Comparison of ENCODE assay signal across 9 cellular contexts in the genomic region with DNA sequence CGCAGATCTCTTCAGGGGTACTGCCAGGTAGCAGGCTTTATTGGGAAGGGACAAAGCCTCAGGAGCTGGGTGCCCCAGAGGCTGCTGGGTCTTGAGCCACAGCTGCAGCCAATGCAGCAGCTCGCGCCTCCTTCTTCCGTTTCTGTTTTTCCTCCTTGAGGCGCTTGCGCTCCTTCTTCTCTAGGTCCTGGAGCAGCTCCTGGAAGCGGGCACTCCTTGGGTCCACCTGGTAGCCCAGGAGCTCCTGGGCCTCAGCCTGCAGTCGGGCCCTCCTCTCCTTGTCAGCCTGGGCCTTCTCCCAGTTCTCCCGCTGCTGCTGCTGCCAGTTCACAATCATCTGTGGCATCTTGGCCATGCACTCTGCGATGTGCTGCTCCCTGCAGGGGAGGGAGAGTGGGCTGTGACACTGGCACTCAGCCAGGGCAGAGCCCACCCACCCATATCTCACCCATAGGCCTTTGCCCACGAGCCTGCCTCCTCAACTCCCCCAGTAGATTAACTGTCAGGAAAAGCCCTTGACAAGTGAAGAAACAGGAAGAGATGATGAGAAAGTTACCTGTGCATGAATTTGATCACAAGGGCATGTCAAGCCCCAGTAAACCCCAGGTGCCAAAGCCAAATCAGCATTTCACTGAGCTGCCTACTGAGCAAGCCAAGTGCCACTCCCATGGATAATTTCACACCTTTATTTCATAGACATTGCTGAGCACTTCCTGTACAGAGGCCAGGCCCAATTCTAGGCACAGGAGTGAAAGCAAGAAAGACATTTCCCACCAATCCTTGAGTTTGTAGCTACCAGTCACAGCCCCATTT. TPM values are rescaled to one million over a fixed set of nuclear protein-coding genes. Genes with fewer than 3 reads are reported as not detected.
A peak's percentile ranks its signal among the peaks of the same experiment; 100 is the strongest.
DNase-seq lines count a peak whose midpoint lies in the region; ATAC-seq, FAIRE-seq and TF ChIP-seq lines count a peak whose summit lies in the region.
"Had no signal": no experiment of that assay in that cellular context is flagged by ENCODE, and none has a peak within 500 bp of the region (broad histone marks: within the 10 kb centered on the region; RNA-seq: fewer than 3 reads in every experiment).

No MANE protein-coding gene starts in this region.

- H3K27me3 Mint-ChIP-seq in CD4-positive, alpha-beta T cell: no peaks in the 10 kb centered on the region
- H3K27me3 Mint-ChIP-seq in neural progenitor cell (ENCODE audit: insufficient read depth, low read depth): peaks cover 8% of the 10 kb centered on the region

- H3K27ac ChIP-seq in CD4-positive, alpha-beta T cell (ENCODE audit: low read depth, low read length): no peak overlapping the region
- H3K27ac ChIP-seq in IMR-90 (ENCODE audit: insufficient read depth, low read length) (0 out of 2 replicates have a peak overlapping the region, but pooled peaks have one; percentile 87), GM12878 (ENCODE audit: control insufficient read depth, insufficient read depth) (no peak overlapping the region), neural progenitor cell (no peak overlapping the region)

- 87% methylated on average over 6 of the region's 11 CpGs; no CpG with 5 or more reads in 1 of the 2 experiments for WGBS in IMR-90 (ENCODE audit: extremely low coverage in 2 of 2, insufficient read length in 1 of 2), 2 experiments
- 68% methylated on average over 8 of the region's 11 CpGs for WGBS in GM12878 (ENCODE audit: insufficient coverage, insufficient replicate concordance, low lambda C conversion rate, missing lambda C conversion rate)

- H3K4me2 ChIP-seq in IMR-90 (ENCODE audit: low read depth, low read length) (no peak overlapping the region), GM12878 (ENCODE audit: control insufficient read depth, insufficient read depth) (peak overlapping the region; percentile 56; the same call in 1 of the 2 replicates), neural progenitor cell (no peak overlapping the region)

- H3K4me3 ChIP-seq in IMR-90 (ENCODE audit: insufficient read depth, low read depth, low read length): no peak overlapping the region
- H3K4me3 ChIP-seq in GM12878: no peak overlapping the region
- H3K4me3 ChIP-seq in neural progenitor cell: no peak overlapping the region

- peak overlapping the region; percentile 36 for H3K27ac Mint-ChIP-seq in CD4-positive, alpha-beta T cell
- no peak overlapping the region for H3K27ac Mint-ChIP-seq in neural progenitor cell

- in situ Hi-C loops in IMR-90 (cut with MboI; ENCODE audit: low sequenced_read_pairs): no loop called here
- in situ Hi-C loops in GM12878 (cut with MboI): no loop called here

- BruUV-seq in IMR-90 (replicated peaks; lab: Mats Ljungman, UMichigan) (no TSS peak), GM12878 (replicated peaks; lab: Mats Ljungman, UMichigan) (TSS peak; percentile 65)

- no peak for TF ChIP-seq CTCF in CD4-positive, alpha-beta T cell (IDR thresholded peaks at IDR 0.05)
- TF ChIP-seq CTCF in IMR-90 (conservative IDR thresholded peaks at IDR 0.05; ENCODE audit: low read depth, low read length): no peak
- no peak for TF ChIP-seq CTCF in GM12878 (IDR thresholded peaks at IDR 0.05 in 2 of 3, conservative IDR thresholded peaks at IDR 0.05 in 1 of 3; ENCODE audit: control insufficient read depth in 2 of 3, extremely low read depth in 1 of 3, insufficient read depth in 1 of 3, low read depth in 3 of 3, low read length in 3 of 3)
- TF ChIP-seq CTCF in neural progenitor cell (IDR thresholded peaks at IDR 0.05): no peak

- no peak for ATAC-seq in CD4-positive, alpha-beta T cell (ENCODE audit: poor library complexity)
- no peak for ATAC-seq in IMR-90 (ENCODE audit: low read depth)
- ATAC-seq in GM12878: no peak
- no peak for ATAC-seq in GM18867 (IDR thresholded peaks at IDR 0.05; ENCODE audit: unreplicated experiment)

- H3K9me1 ChIP-seq in IMR-90 (ENCODE audit: insufficient read depth, low read length): peaks cover 5% of the 10 kb centered on the region; the same call in 1 of the 2 replicates

- H4K5ac ChIP-seq in IMR-90 (ENCODE audit: low read depth, low read length): no peak overlapping the region

- 0 out of 2 replicates have a peak overlapping the region, but pooled peaks have one; percentile 71 for H3K23ac ChIP-seq in IMR-90 (ENCODE audit: low read depth, low read length)

- H3K4ac ChIP-seq in IMR-90 (ENCODE audit: low read depth, low read length): no peak overlapping the region

- TF ChIP-seq POLR2A in IMR-90 (IDR thresholded peaks at IDR 0.05; ENCODE audit: low read depth, low read length) (no peak), GM12878 (IDR thresholded peaks at IDR 0.05; ENCODE audit: low read depth, low read length) (peak; percentile 65)

- no peaks in the 10 kb centered on the region for H3K27me3 ChIP-seq in CD4-positive, alpha-beta T cell (ENCODE audit: control insufficient read depth, insufficient read depth, low read length)
- H3K27me3 ChIP-seq in IMR-90 (ENCODE audit: control insufficient read depth, insufficient read depth, low read length) (no peaks in the 10 kb centered on the region), GM12878 (replicated peaks in 1 of 2; ENCODE audit: control insufficient read depth in 2 of 2, insufficient read depth in 2 of 2, low read length in 1 of 2) (no peaks in the 10 kb centered on the region), neural progenitor cell (no peaks in the 10 kb centered on the region)

- no peak for DNase-seq in CD4-positive, alpha-beta T cell
- DNase-seq in IMR-90 (no peak), GM12878 (ENCODE audit: low read depth, low spot score) (no peak), neural progenitor cell (ENCODE audit: low spot score) (no peak), ecto neural progenitor cell (ENCODE audit: low spot score) (no peak), putamen (ENCODE audit: low spot score) (no peak), NCI-H748 (lab: John Stamatoyannopoulos, UW; ENCODE audit: unreplicated experiment) (no peak)
- DNase-seq: activated CD4-positive, alpha-beta T cell treated with anti-CD3 and anti-CD28 coated beads for 1 hour had no signal

- SMC1A ChIA-PET in GM12878 (lab: Charles Lee; ENCODE audit: uncharacterized antibody, unreplicated experiment): interaction anchor here (0.7 to 2.5 kb wide), 6 partner anchors 11 to 76 kb away, joined by 3 to 9 read pairs (median 4); partner anchors contain the start of gene CALR

- peaks cover 59% of the 10 kb centered on the region for H3F3A ChIP-seq in neural progenitor cell (ENCODE audit: low read depth)

- RAD21 ChIA-PET in GM12878 (lab: Charles Lee; ENCODE audit: unreplicated experiment): interaction anchor here (0.5 to 2.3 kb wide), 3 partner anchors 10 to 23 kb away, joined by 3 to 9 read pairs (median 7); no protein-coding TSS in a partner anchor

- H2BK15ac ChIP-seq in IMR-90 (ENCODE audit: low read depth, low read length): no peak overlapping the region

- H3K36me3 Mint-ChIP-seq in CD4-positive, alpha-beta T cell (ENCODE audit: low read depth): peaks cover 57% of the 10 kb centered on the region
- H3K36me3 Mint-ChIP-seq in neural progenitor cell: peaks cover 14% of the 10 kb centered on the region

- intact Hi-C loops in CD4-positive, alpha-beta T cell (cut with DNase I, micrococcal nuclease): no loop called here
- intact Hi-C loops in IMR-90 (cut with micrococcal nuclease) (no loop called here), GM12878 (cut with micrococcal nuclease; ENCODE audit: unreplicated experiment) (no loop called here)

- peaks cover 19 to 65% of the 10 kb centered on the region in 2 experiments for H3K79me1 ChIP-seq in IMR-90 (ENCODE audit: low read depth in 1 of 2, low read length in 2 of 2)

- H3K4me1 ChIP-seq in IMR-90 (ENCODE audit: control insufficient read depth, insufficient read depth, low read length): peaks cover 25% of the 10 kb centered on the region
- H3K4me1 ChIP-seq in GM12878 (ENCODE audit: control insufficient read depth, insufficient read depth, low read length): peaks cover 11% of the 10 kb centered on the region
- no peaks in the 10 kb centered on the region for H3K4me1 ChIP-seq in neural progenitor cell

- no peak overlapping the region for H2BK20ac ChIP-seq in IMR-90 (ENCODE audit: low read depth, low read length)

- peak overlapping the region; percentile 85 for H2BK5ac ChIP-seq in IMR-90 (ENCODE audit: low read depth, low read length, poor library complexity, severe bottlenecking)

- H3K56ac ChIP-seq in IMR-90 (ENCODE audit: extremely low read depth, insufficient read depth, low read length): no peak overlapping the region

- FAIRE-seq in GM12878 (lab: Jason Lieb, UNC): no peak

- H2AK9ac ChIP-seq in IMR-90 (replicated peaks; ENCODE audit: low read depth, low read length, poor library complexity): no peak overlapping the region

- H2AFZ ChIP-seq in IMR-90 (replicated peaks; ENCODE audit: low read length, poor library complexity) (no peak overlapping the region), GM12878 (ENCODE audit: control insufficient read depth, low read depth, low read length) (no peak overlapping the region), neural progenitor cell (replicated peaks) (no peak overlapping the region)

- H3K9me3 ChIP-seq in CD4-positive, alpha-beta T cell (ENCODE audit: control insufficient read depth, low read length): no peaks in the 10 kb centered on the region
- H3K9me3 ChIP-seq in IMR-90 (ENCODE audit: control insufficient read depth, insufficient read depth, low read length) (no peaks in the 10 kb centered on the region), GM12878 (replicated peaks; ENCODE audit: control insufficient read depth, insufficient read depth, low read length) (no peaks in the 10 kb centered on the region), neural progenitor cell (ENCODE audit: low read depth) (no peaks in the 10 kb centered on the region)

- no peaks in the 10 kb centered on the region for H3K9me3 Mint-ChIP-seq in CD4-positive, alpha-beta T cell
- H3K9me3 Mint-ChIP-seq in neural progenitor cell: no peaks in the 10 kb centered on the region

- H3K4me1 Mint-ChIP-seq in CD4-positive, alpha-beta T cell (ENCODE audit: low read depth): peaks cover 23% of the 10 kb centered on the region
- peaks cover 16% of the 10 kb centered on the region for H3K4me1 Mint-ChIP-seq in neural progenitor cell

- H2BK120ac ChIP-seq in IMR-90 (ENCODE audit: low read depth, low read length): no peak overlapping the region

- H4K8ac ChIP-seq in IMR-90 (ENCODE audit: low read depth in 2 of 2, low read length in 2 of 2): no peak overlapping the region

- TF ChIP-seq EP300 in GM12878 (IDR thresholded peaks at IDR 0.05; ENCODE audit: borderline replicate concordance in 1 of 2, control insufficient read depth in 1 of 2, low read depth in 2 of 2, low read length in 2 of 2): no peak

- H3K79me2 ChIP-seq in GM12878 (ENCODE audit: control insufficient read depth, insufficient read depth, low read length) (peaks cover 32% of the 10 kb centered on the region), neural progenitor cell (ENCODE audit: low read depth) (peaks cover 34% of the 10 kb centered on the region)

- POLR2A ChIA-PET in CD4-positive, alpha-beta T cell (lab: Charles Lee): interaction anchor here (0.9 to 2.4 kb wide), 5 partner anchors 11 to 150 kb away, joined by 4 to 9 read pairs (median 6); partner anchors contain the start of genes CALR, FARSA and GCDH
- POLR2A ChIA-PET in IMR-90 (lab: Charles Lee; ENCODE audit: unreplicated experiment) (interaction anchor here (0.6 kb wide), 1 partner anchor 794 kb away, joined by 3 read pairs; no protein-coding TSS in a partner anchor), GM12878 (lab: Charles Lee) (interaction anchor here (0.8 to 2.4 kb wide), 3 partner anchors 8 to 63 kb away, joined by 3 to 11 read pairs (median 3); partner anchors contain the start of genes CALR, GCDH and RAD23A)

- dilution Hi-C loops in IMR-90 (cut with HindIII; ENCODE audit: low sequenced_read_pairs, unreplicated experiment): no loop called here

- CTCF ChIA-PET in CD4-positive, alpha-beta T cell (lab: Charles Lee): interaction anchor here (0.6 to 5.5 kb wide), 2 partner anchors 11 to 1804 kb away, joined by 5 to 30 read pairs; no protein-coding TSS in a partner anchor
- CTCF ChIA-PET in IMR-90 (lab: Yijun Ruan, JAX) (interaction anchor here (1.2 to 3.2 kb wide), 2 partner anchors 11 to 107 kb away, joined by 4 to 18 read pairs; no protein-coding TSS in a partner anchor), GM12878 (lab: Yijun Ruan, JAX) (interaction anchor here (0.7 to 4.6 kb wide), 3 partner anchors 11 to 79 kb away, joined by 3 to 40 read pairs (median 3); no protein-coding TSS in a partner anchor)

- peak overlapping the region; percentile 7; the same call in 1 of the 2 replicates for H2AK5ac ChIP-seq in IMR-90 (ENCODE audit: low read depth, low read length)

- no peak overlapping the region; the same call in 1 of the 2 replicates for H4K91ac ChIP-seq in IMR-90 (ENCODE audit: insufficient read depth, low read depth, low read length)

- TF ChIP-seq RAD21 in IMR-90 (IDR thresholded peaks at IDR 0.05; ENCODE audit: low read length) (no peak), GM12878 (IDR thresholded peaks at IDR 0.05; ENCODE audit: insufficient read depth, low read depth, low read length) (no peak)

- H3K4me3 Mint-ChIP-seq in CD4-positive, alpha-beta T cell: peak overlapping the region; percentile 46
- H3K4me3 Mint-ChIP-seq in neural progenitor cell: peak overlapping the region; percentile 39

- H3K9ac ChIP-seq in IMR-90 (ENCODE audit: low read depth, low read length) (no peak overlapping the region), GM12878 (ENCODE audit: control insufficient read depth, insufficient read depth, low read length) (no peak overlapping the region), neural progenitor cell (no peak overlapping the region)

- no peak overlapping the region for H3K14ac ChIP-seq in IMR-90 (replicated peaks; ENCODE audit: low read depth, low read length)

- H4K20me1 ChIP-seq in IMR-90 (ENCODE audit: insufficient read depth, low read length) (peaks cover 25% of the 10 kb centered on the region; the same call in 1 of the 2 replicates), GM12878 (ENCODE audit: control insufficient read depth, insufficient read depth) (no peaks in the 10 kb centered on the region), neural progenitor cell (ENCODE audit: low read depth) (peaks cover 15% of the 10 kb centered on the region)

- H3K36me3 ChIP-seq in IMR-90 (ENCODE audit: control insufficient read depth, insufficient read depth, low read length): peaks cover 47% of the 10 kb centered on the region
- H3K36me3 ChIP-seq in GM12878 (ENCODE audit: control insufficient read depth in 2 of 2, insufficient read depth in 2 of 2, low read length in 1 of 2): peaks cover 14 to 17% of the 10 kb centered on the region in 2 experiments; a peak in 3 of 4 replicates
- H3K36me3 ChIP-seq in neural progenitor cell: no peaks in the 10 kb centered on the region

- H3K18ac ChIP-seq in IMR-90 (ENCODE audit: low read depth, low read length): no peak overlapping the region

RNA-seq across cellular contexts. Expression of gene GADD45GIP1, which starts 2.7 kb away (rescaled TPM):
- 10 to 100 TPM; 12.1 to 12.8 TPM for total RNA-seq in CD4-positive, alpha-beta T cell
- total RNA-seq in IMR-90 (2012; rRNA removed): 13.3 and 22.5 TPM in 2 replicates
- 42.4 and 64.7 TPM in 2 replicates for polyA plus RNA-seq in IMR-90 (2012; rRNA removed)
- 94.5 and 111 TPM in 2 replicates for polyA plus RNA-seq in IMR-90 (2012; cell fraction: cytosol; rRNA removed)
- polyA plus RNA-seq in IMR-90 (2012; cell fraction: nucleus; rRNA removed; ENCODE audit: low replicate concordance): 24.3 and 34.4 TPM in 2 replicates
- total RNA-seq in GM12878 (2013; cell fraction: nucleolus; rRNA removed): 4.0 and 4.6 TPM in 2 replicates
- 37.6 and 56.4 TPM in 2 replicates for total RNA-seq in GM12878 (2014; rRNA removed)
- total RNA-seq in GM12878 (2014; rRNA removed; fragmentation: Illumina TruSeq; extraction: Trizol): 17.6 and 19.2 TPM in 2 replicates
- total RNA-seq in GM12878 (2021): 35.0 and 35.4 TPM in 2 replicates
- polyA plus RNA-seq in GM12878 (2011; ENCODE audit: low read depth): 6.0 TPM
- 17.7 and 25.3 TPM in 2 replicates for polyA plus RNA-seq in GM12878 (2011; rRNA removed)
- 30.0 and 57.0 TPM in 2 replicates for polyA plus RNA-seq in GM12878 (2011; cell fraction: cytosol; rRNA removed)
- 19.1 and 26.2 TPM in 2 replicates for polyA plus RNA-seq in GM12878 (2011; cell fraction: nucleus; rRNA removed)
- polyA plus RNA-seq in GM12878 (2012): 22.5 and 26.2 TPM in 2 replicates
- polyA plus RNA-seq in GM12878 (2014; fragmentation: Illumina TruSeq; extraction: Trizol): 1.00 and 6.4 TPM in 2 replicates
- polyA plus RNA-seq in GM12878 (2014; fragmentation: Nextera tagmentation; extraction: Ambion mirVana): 10 to 100 TPM in 1 of 2 experiments, 1 to 10 TPM in 1; 5.1 to 13.4 TPM
- polyA plus RNA-seq in GM12878 (2014; rRNA removed): 58.1 and 68.0 TPM in 2 replicates
- 100 to 1,000 TPM; 124 to 136 TPM for polyA plus RNA-seq in GM12878 (2016; fragmentation: Nextera tagmentation; extraction: Ambion mirVana)
- 2.2 and 6.9 TPM in 2 replicates for polyA minus RNA-seq in GM12878 (2011; rRNA and poly(A)+ RNA removed)
- polyA minus RNA-seq in GM12878 (2011; cell fraction: cytosol; rRNA and poly(A)+ RNA removed): 6.0 and 7.7 TPM in 2 replicates
- polyA minus RNA-seq in GM12878 (2011; cell fraction: nucleus; rRNA and poly(A)+ RNA removed): 3.3 and 4.9 TPM in 2 replicates
- 17.1 and 42.2 TPM in 2 replicates for total RNA-seq in neural progenitor cell (ENCODE audit: low replicate concordance)

RNA-seq across cellular contexts. Expression of gene RAD23A, which starts 8.7 kb away (rescaled TPM):
- 10 to 100 TPM; 90.0 to 92.7 TPM for total RNA-seq in CD4-positive, alpha-beta T cell
- total RNA-seq in IMR-90 (2012; rRNA removed) (54.3 and 56.4 TPM in 2 replicates), GM12878 (2014; rRNA removed) (158 TPM in 2 replicates), GM12878 (2014; rRNA removed; fragmentation: Illumina TruSeq; extraction: Trizol) (84.3 and 95.4 TPM in 2 replicates), GM12878 (2021) (133 and 138 TPM in 2 replicates), neural progenitor cell (ENCODE audit: low replicate concordance) (37.7 and 54.9 TPM in 2 replicates)
- polyA plus RNA-seq in IMR-90 (2012; rRNA removed) (67.8 and 79.7 TPM in 2 replicates), GM12878 (2011; rRNA removed) (23.1 and 37.9 TPM in 2 replicates), GM12878 (2014; fragmentation: Illumina TruSeq; extraction: Trizol) (70.5 and 104 TPM in 2 replicates), GM12878 (2014; fragmentation: Nextera tagmentation; extraction: Ambion mirVana) (10 to 100 TPM in 1 of 2 experiments, 1 to 10 TPM in 1; 8.8 to 33.5 TPM), GM12878 (2014; rRNA removed) (135 and 153 TPM in 2 replicates), GM12878 (2016; fragmentation: Nextera tagmentation; extraction: Ambion mirVana) (100 to 1,000 TPM; 196 to 198 TPM)
- 95.6 and 109 TPM in 2 replicates for polyA plus RNA-seq in IMR-90 (2012; cell fraction: cytosol; rRNA removed)
- polyA plus RNA-seq in IMR-90 (2012; cell fraction: nucleus; rRNA removed; ENCODE audit: low replicate concordance): 105 and 168 TPM in 2 replicates
- 44.3 and 50.3 TPM in 2 replicates for total RNA-seq in GM12878 (2013; cell fraction: nucleolus; rRNA removed)
- polyA plus RNA-seq in GM12878 (2011; ENCODE audit: low read depth): 41.1 TPM
- 103 and 123 TPM in 2 replicates for polyA plus RNA-seq in GM12878 (2011; cell fraction: cytosol; rRNA removed)
- polyA plus RNA-seq in GM12878 (2011; cell fraction: nucleus; rRNA removed): 73.1 and 88.3 TPM in 2 replicates
- polyA plus RNA-seq in GM12878 (2012): 119 and 125 TPM in 2 replicates
- 38.4 and 68.4 TPM in 2 replicates for polyA minus RNA-seq in GM12878 (2011; rRNA and poly(A)+ RNA removed)
- 66.6 and 75.7 TPM in 2 replicates for polyA minus RNA-seq in GM12878 (2011; cell fraction: cytosol; rRNA and poly(A)+ RNA removed)
- polyA minus RNA-seq in GM12878 (2011; cell fraction: nucleus; rRNA and poly(A)+ RNA removed): 13.5 and 29.3 TPM in 2 replicates

RNA-seq across cellular contexts. Expression of gene DAND5, which starts 15.0 kb away (rescaled TPM):
- not detected for total RNA-seq in CD4-positive, alpha-beta T cell
- total RNA-seq in IMR-90 (2012; rRNA removed) (not detected in 2 replicates), GM12878 (2014; rRNA removed) (0.06 TPM in 1 of 2 replicates, not detected in the other), GM12878 (2014; rRNA removed; fragmentation: Illumina TruSeq; extraction: Trizol) (not detected in 2 replicates), GM12878 (2021) (0.11 and 0.15 TPM in 2 replicates), neural progenitor cell (ENCODE audit: low replicate concordance) (0.06 and 0.07 TPM in 2 replicates)
- polyA plus RNA-seq in IMR-90 (2012; rRNA removed) (0.03 TPM in 1 of 2 replicates, not detected in the other), GM12878 (2011; rRNA removed) (0.04 TPM in 1 of 2 replicates, not detected in the other), GM12878 (2014; fragmentation: Illumina TruSeq; extraction: Trizol) (0.10 TPM in 1 of 2 replicates, not detected in the other), GM12878 (2014; fragmentation: Nextera tagmentation; extraction: Ambion mirVana) (under 1 TPM in 1 of 2 experiments, not detected in 1; 0.15 TPM), GM12878 (2014; rRNA removed) (0.12 TPM in 1 of 2 replicates, not detected in the other), GM12878 (2016; fragmentation: Nextera tagmentation; extraction: Ambion mirVana) (under 1 TPM in 1 of 2 experiments, not detected in 1; 0.10 TPM)
- polyA plus RNA-seq in IMR-90 (2012; cell fraction: cytosol; rRNA removed): 0.03 TPM in 1 of 2 replicates, not detected in the other
- 0.07 TPM in 1 of 2 replicates, not detected in the other for polyA plus RNA-seq in IMR-90 (2012; cell fraction: nucleus; rRNA removed; ENCODE audit: low replicate concordance)
- 0.24 and 0.27 TPM in 2 replicates for total RNA-seq in GM12878 (2013; cell fraction: nucleolus; rRNA removed)
- polyA plus RNA-seq in GM12878 (2011; ENCODE audit: low read depth): not detected
- 0.03 and 0.07 TPM in 2 replicates for polyA plus RNA-seq in GM12878 (2011; cell fraction: cytosol; rRNA removed)
- 0.06 and 0.18 TPM in 2 replicates for polyA plus RNA-seq in GM12878 (2011; cell fraction: nucleus; rRNA removed)
- polyA plus RNA-seq in GM12878 (2012): 0.06 and 0.14 TPM in 2 replicates
- not detected in 2 replicates for polyA minus RNA-seq in GM12878 (2011; rRNA and poly(A)+ RNA removed)
- polyA minus RNA-seq in GM12878 (2011; cell fraction: cytosol; rRNA and poly(A)+ RNA removed): not detected in 2 replicates
- not detected in 2 replicates for polyA minus RNA-seq in GM12878 (2011; cell fraction: nucleus; rRNA and poly(A)+ RNA removed)

RNA-seq across cellular contexts. Expression of gene CALR, which starts 15.9 kb away (rescaled TPM):
- 100 to 1,000 TPM; 558 to 559 TPM for total RNA-seq in CD4-positive, alpha-beta T cell
- total RNA-seq in IMR-90 (2012; rRNA removed) (3,245 and 3,358 TPM in 2 replicates), GM12878 (2014; rRNA removed) (824 and 916 TPM in 2 replicates), GM12878 (2014; rRNA removed; fragmentation: Illumina TruSeq; extraction: Trizol) (719 and 809 TPM in 2 replicates), GM12878 (2021) (891 and 983 TPM in 2 replicates), neural progenitor cell (ENCODE audit: low replicate concordance) (437 and 569 TPM in 2 replicates)
- polyA plus RNA-seq in IMR-90 (2012; rRNA removed) (1,894 and 1,932 TPM in 2 replicates), GM12878 (2011; rRNA removed) (360 and 518 TPM in 2 replicates), GM12878 (2014; fragmentation: Illumina TruSeq; extraction: Trizol) (690 and 703 TPM in 2 replicates), GM12878 (2014; fragmentation: Nextera tagmentation; extraction: Ambion mirVana) (100 to 1,000 TPM; 202 to 216 TPM), GM12878 (2014; rRNA removed) (685 and 856 TPM in 2 replicates), GM12878 (2016; fragmentation: Nextera tagmentation; extraction: Ambion mirVana) (1,000 to 10,000 TPM; 1,394 to 1,451 TPM)
- polyA plus RNA-seq in IMR-90 (2012; cell fraction: cytosol; rRNA removed): 1,040 and 4,080 TPM in 2 replicates
- 541 and 964 TPM in 2 replicates for polyA plus RNA-seq in IMR-90 (2012; cell fraction: nucleus; rRNA removed; ENCODE audit: low replicate concordance)
- 351 and 375 TPM in 2 replicates for total RNA-seq in GM12878 (2013; cell fraction: nucleolus; rRNA removed)
- polyA plus RNA-seq in GM12878 (2011; ENCODE audit: low read depth): 350 TPM
- polyA plus RNA-seq in GM12878 (2011; cell fraction: cytosol; rRNA removed): 446 and 500 TPM in 2 replicates
- 301 and 348 TPM in 2 replicates for polyA plus RNA-seq in GM12878 (2011; cell fraction: nucleus; rRNA removed)
- polyA plus RNA-seq in GM12878 (2012): 611 and 859 TPM in 2 replicates
- polyA minus RNA-seq in GM12878 (2011; rRNA and poly(A)+ RNA removed): 519 and 607 TPM in 2 replicates
- 268 and 328 TPM in 2 replicates for polyA minus RNA-seq in GM12878 (2011; cell fraction: cytosol; rRNA and poly(A)+ RNA removed)
- polyA minus RNA-seq in GM12878 (2011; cell fraction: nucleus; rRNA and poly(A)+ RNA removed): 136 and 245 TPM in 2 replicates

RNA-seq across cellular contexts. Expression of gene FARSA, which starts 20.8 kb away (rescaled TPM):
- 10 to 100 TPM; 17.2 TPM for total RNA-seq in CD4-positive, alpha-beta T cell
- total RNA-seq in IMR-90 (2012; rRNA removed): 49.3 and 53.0 TPM in 2 replicates
- 75.9 and 80.9 TPM in 2 replicates for polyA plus RNA-seq in IMR-90 (2012; rRNA removed)
- 103 and 124 TPM in 2 replicates for polyA plus RNA-seq in IMR-90 (2012; cell fraction: cytosol; rRNA removed)
- 44.6 and 103 TPM in 2 replicates for polyA plus RNA-seq in IMR-90 (2012; cell fraction: nucleus; rRNA removed; ENCODE audit: low replicate concordance)
- 43.5 and 51.5 TPM in 2 replicates for total RNA-seq in GM12878 (2013; cell fraction: nucleolus; rRNA removed)
- total RNA-seq in GM12878 (2014; rRNA removed): 120 and 148 TPM in 2 replicates
- total RNA-seq in GM12878 (2014; rRNA removed; fragmentation: Illumina TruSeq; extraction: Trizol): 30.4 and 36.4 TPM in 2 replicates
- 126 and 141 TPM in 2 replicates for total RNA-seq in GM12878 (2021)
- polyA plus RNA-seq in GM12878 (2011; ENCODE audit: low read depth): 26.0 TPM
- 7.2 and 32.5 TPM in 2 replicates for polyA plus RNA-seq in GM12878 (2011; rRNA removed)
- 43.1 and 59.6 TPM in 2 replicates for polyA plus RNA-seq in GM12878 (2011; cell fraction: cytosol; rRNA removed)
- polyA plus RNA-seq in GM12878 (2011; cell fraction: nucleus; rRNA removed): 129 and 203 TPM in 2 replicates
- polyA plus RNA-seq in GM12878 (2012): 60.5 and 69.8 TPM in 2 replicates
- 11.7 and 67.9 TPM in 2 replicates for polyA plus RNA-seq in GM12878 (2014; fragmentation: Illumina TruSeq; extraction: Trizol)
- polyA plus RNA-seq in GM12878 (2014; fragmentation: Nextera tagmentation; extraction: Ambion mirVana): 10 to 100 TPM; 20.3 to 37.5 TPM
- polyA plus RNA-seq in GM12878 (2014; rRNA removed): 85.0 and 107 TPM in 2 replicates
- polyA plus RNA-seq in GM12878 (2016; fragmentation: Nextera tagmentation; extraction: Ambion mirVana): 100 to 1,000 TPM; 192 to 212 TPM
- polyA minus RNA-seq in GM12878 (2011; rRNA and poly(A)+ RNA removed): 19.9 and 27.5 TPM in 2 replicates
- polyA minus RNA-seq in GM12878 (2011; cell fraction: cytosol; rRNA and poly(A)+ RNA removed): 19.4 and 19.6 TPM in 2 replicates
- polyA minus RNA-seq in GM12878 (2011; cell fraction: nucleus; rRNA and poly(A)+ RNA removed): 18.5 and 34.9 TPM in 2 replicates
- total RNA-seq in neural progenitor cell (ENCODE audit: low replicate concordance): 21.4 and 51.6 TPM in 2 replicates
